25 cellular contexts compared by ENCODE assay signal in genomic region chr4:118158946-118159345, GRCh38.
"Had no signal": no experiment of that assay in that cellular context is flagged by ENCODE, and none has a peak within 500 bp of the region (broad histone marks: within the 10 kb centered on the region; RNA-seq: fewer than 3 reads in every experiment).

No MANE protein-coding gene starts in this region.

- H3K9me3 ChIP-seq: gastrocnemius medialis, neutrophil, pancreas had no signal

- H3K4me1 Mint-ChIP-seq: activated naive CD8-positive, alpha-beta T cell treated with anti-CD3 and anti-CD28 coated beads for 36 hours; natural killer cell had no signal

- H3K4me3 Mint-ChIP-seq: activated naive CD8-positive, alpha-beta T cell treated with anti-CD3 and anti-CD28 coated beads for 36 hours; activated T-cell treated with anti-CD3 and anti-CD28 coated beads, Interleukin-2, amount 50 U/mL, for 4 hours; natural killer cell had no signal

- H3K27me3 ChIP-seq: gastrocnemius medialis, neutrophil, pancreas, tibial artery had no signal

- H3K4me3 ChIP-seq: gastrocnemius medialis, pancreas, tibial artery had no signal

- DNase-seq: activated CD4-positive, alpha-beta T cell treated with anti-CD3 and anti-CD28 coated beads for 4 hours; activated CD4-positive, alpha-beta T cell treated with anti-CD3 and anti-CD28 coated beads, Interleukin-2, amount 50 U/mL, for 48 hours; activated CD4-positive, CD25-positive, alpha-beta regulatory T cell; activated CD8-positive, alpha-beta memory T cell treated with anti-CD3 and anti-CD28 coated beads, Interleukin-2, amount 50 U/mL, for 48 hours; activated naive CD4-positive, alpha-beta T cell treated with Interleukin-2 at 50 U/mL for 16 hours; activated naive CD8-positive, alpha-beta T cell treated with anti-CD3 and anti-CD28 coated beads for 36 hours; activated T-cell treated with anti-CD3 and anti-CD28 coated beads, Interleukin-2, amount 50 U/mL, for 4 hours; amniotic stem cell; cerebellar nuclear complex; cortex of kidney; gastrocnemius medialis; left ventricle myocardium superior; mammary epithelial cell; midbrain; natural killer cell; pancreas; right cardiac atrium; stimulated activated CD4-positive, alpha-beta T cell treated with anti-CD3 and anti-CD28 coated beads, Interleukin-12 subunit alpha, Interleukin-12 subunit beta, amount 100 ng/mL, for 4 hours; stimulated activated CD4-positive, alpha-beta T cell treated with anti-CD3 and anti-CD28 coated beads, Interleukin-4, amount 100 ng/mL, for 4 hours; stimulated activated naive CD8-positive, alpha-beta T cell treated with anti-CD3 and anti-CD28 coated beads, Interleukin-15, Interleukin-2, amounts not matched to agents 100 U/mL and 50 U/mL, for 24 hours; substantia nigra; T-helper 1 cell; tibial artery had no signal

- H3K4me1 ChIP-seq: gastrocnemius medialis, pancreas, tibial artery had no signal

- H3K36me3 Mint-ChIP-seq: activated naive CD8-positive, alpha-beta T cell treated with anti-CD3 and anti-CD28 coated beads for 36 hours; natural killer cell had no signal

- H3K27ac Mint-ChIP-seq: activated naive CD8-positive, alpha-beta T cell treated with anti-CD3 and anti-CD28 coated beads for 36 hours; activated T-helper 2 cell treated with anti-CD3 and anti-CD28 coated beads, Interferon-gamma antibody, Interleukin-2, Interleukin-4, amounts not matched to agents 10 μg/mL and 5 μg/mL and 100 μg/mL, durations not matched to agents 14 hours and 24 hours and 36 hours; natural killer cell had no signal

- H3K27me3 Mint-ChIP-seq: activated naive CD8-positive, alpha-beta T cell treated with anti-CD3 and anti-CD28 coated beads for 36 hours had no signal

- H3K36me3 ChIP-seq: gastrocnemius medialis, neutrophil, pancreas, tibial artery had no signal

- ATAC-seq: activated T-cell treated with anti-CD3 and anti-CD28 coated beads, Interleukin-2, amount 50 U/mL, for 4 hours; gastrocnemius medialis; left ventricle myocardium superior; natural killer cell; pancreas; right cardiac atrium; stimulated activated naive CD8-positive, alpha-beta T cell treated with anti-CD3 and anti-CD28 coated beads, Interleukin-15, Interleukin-2, amounts not matched to agents 100 U/mL and 50 U/mL, for 24 hours had no signal

- H3K27ac ChIP-seq: gastrocnemius medialis, neutrophil, pancreas, tibial artery had no signal
